25 cellular contexts compared by ENCODE assay signal in the genomic region with DNA sequence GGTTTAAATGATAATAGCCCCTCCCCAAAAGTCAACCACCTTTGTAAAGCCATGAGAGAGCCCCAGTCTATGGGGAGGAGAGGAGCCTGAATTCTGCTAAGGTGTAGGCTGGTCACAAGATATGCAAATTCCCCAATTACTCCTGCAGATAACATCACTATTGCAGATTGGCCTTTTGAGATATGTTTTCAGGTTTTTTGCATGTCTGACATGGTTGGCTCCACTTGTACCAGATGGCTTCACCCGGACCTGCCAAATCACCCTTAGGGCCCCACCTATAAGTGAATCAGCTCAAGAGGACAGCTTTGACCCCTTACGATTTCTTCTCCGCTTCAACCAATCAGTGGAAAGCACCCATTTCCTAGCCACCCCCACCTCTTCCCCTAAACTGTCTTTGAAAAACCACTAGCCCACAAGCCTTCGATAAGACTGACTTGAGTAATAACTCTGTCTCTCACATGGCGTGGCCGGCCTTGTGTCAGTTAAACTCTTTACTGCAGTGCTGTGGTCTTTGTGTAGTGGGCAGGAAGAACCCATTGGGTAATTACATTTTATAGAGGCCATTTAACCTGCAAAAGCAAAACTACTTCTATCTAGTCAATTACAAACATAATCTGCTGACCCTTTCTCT.
DNase-seq lines count a peak whose midpoint lies in the region; ATAC-seq and TF ChIP-seq lines count a peak whose summit lies in the region.
"Had no signal": no experiment of that assay in that cellular context is flagged by ENCODE, and none has a peak within 500 bp of the region (broad histone marks: within the 10 kb centered on the region; RNA-seq: fewer than 3 reads in every experiment).

No MANE protein-coding gene starts in this region.

- H3K27ac ChIP-seq in left ventricle myocardium inferior (replicated peaks) (peak overlapping the region; percentile 63), lower lobe of right lung (peak overlapping the region; percentile 3)
- H3K27ac ChIP-seq: SJCRH30 had no signal

- H3K4me3 ChIP-seq in left ventricle myocardium inferior (no peak overlapping the region), lower lobe of right lung (no peak overlapping the region)
- H3K4me3 ChIP-seq: esophagus squamous epithelium, SJCRH30, testis had no signal

- no peaks in the 10 kb centered on the region for H3K27me3 ChIP-seq in left ventricle myocardium inferior (ENCODE audit: low read depth)
- H3K27me3 ChIP-seq in lower lobe of right lung (ENCODE audit: low read depth) = no peaks in the 10 kb centered on the region
- H3K27me3 ChIP-seq: BE2C, esophagus squamous epithelium, SJCRH30, testis had no signal

- intact Hi-C loops in left ventricle myocardium inferior (cut with micrococcal nuclease) (no loop called here), left cardiac atrium (cut with DNase I) (no loop called here), lower lobe of right lung (cut with DNase I) (no loop called here)

- DNase-seq in left ventricle myocardium inferior (no peak), left cardiac atrium (no peak), OCI-M1 (lab: John Stamatoyannopoulos, UW) (peak; percentile 89), lower lobe of right lung (no peak), hippocampal formation (lab: John Stamatoyannopoulos, UW) (no peak), GM03348 (ENCODE audit: low spot score) (no peak), NCI-H2107 treated with DMSO at 0.1 percent for 48 hours (lab: John Stamatoyannopoulos, UW; ENCODE audit: unreplicated experiment) (no peak), D341Med (ENCODE audit: low spot score) (no peak)
- DNase-seq: activated CD8-positive, alpha-beta T cell treated with anti-CD3 and anti-CD28 coated beads for 36 hours; activated gamma-delta T cell; activated naive CD8-positive, alpha-beta T cell treated with anti-CD3 and anti-CD28 coated beads, Interleukin-2, amount 10 ng/mL, durations not matched to agents 7 days and 5 days; activated T-cell treated with anti-CD3 and anti-CD28 coated beads for 4 hours; BE2C; caudate nucleus; COR-L47; esophagus squamous epithelium; GDM1; NCI-H146; NCI-H510A; SJCRH30; stimulated activated CD4-positive, alpha-beta T cell treated with anti-CD3 and anti-CD28 coated beads, Interleukin-4, amount 100 ng/mL, for 4 hours; stimulated activated naive B cell treated with anti-CD40 and anti-IgM and Interleukin-4, amounts not matched to agents 10 μg/mL and 1 μg/mL and 100 μg/mL, for 72 hours; T-helper 1 cell; testis had no signal

- H3K4me1 ChIP-seq in left ventricle myocardium inferior = peaks cover 9% of the 10 kb centered on the region
- H3K4me1 ChIP-seq in lower lobe of right lung = peaks cover 23% of the 10 kb centered on the region
- H3K4me1 ChIP-seq: BE2C had no signal

- H3K36me3 ChIP-seq in left ventricle myocardium inferior (no peaks in the 10 kb centered on the region), lower lobe of right lung (no peaks in the 10 kb centered on the region)
- H3K36me3 ChIP-seq: BE2C, esophagus squamous epithelium, SJCRH30 had no signal

- TF ChIP-seq CTCF in left ventricle myocardium inferior (IDR thresholded peaks at IDR 0.05; ENCODE audit: borderline replicate concordance) (no peak), lower lobe of right lung (IDR thresholded peaks at IDR 0.05) (no peak)

- no peak for ATAC-seq in left cardiac atrium
- ATAC-seq in lower lobe of right lung = no peak
- ATAC-seq: activated CD8-positive, alpha-beta T cell treated with anti-CD3 and anti-CD28 coated beads for 36 hours; HCT116; stimulated activated naive B cell treated with anti-CD40 and anti-IgM and Interleukin-4, amounts not matched to agents 10 μg/mL and 1 μg/mL and 100 μg/mL, for 72 hours had no signal

- H3K9me3 ChIP-seq in left ventricle myocardium inferior (replicated peaks) (no peaks in the 10 kb centered on the region), lower lobe of right lung (no peaks in the 10 kb centered on the region)
- H3K9me3 ChIP-seq: BE2C, esophagus squamous epithelium, SJCRH30, testis had no signal
